In the genomic region with DNA sequence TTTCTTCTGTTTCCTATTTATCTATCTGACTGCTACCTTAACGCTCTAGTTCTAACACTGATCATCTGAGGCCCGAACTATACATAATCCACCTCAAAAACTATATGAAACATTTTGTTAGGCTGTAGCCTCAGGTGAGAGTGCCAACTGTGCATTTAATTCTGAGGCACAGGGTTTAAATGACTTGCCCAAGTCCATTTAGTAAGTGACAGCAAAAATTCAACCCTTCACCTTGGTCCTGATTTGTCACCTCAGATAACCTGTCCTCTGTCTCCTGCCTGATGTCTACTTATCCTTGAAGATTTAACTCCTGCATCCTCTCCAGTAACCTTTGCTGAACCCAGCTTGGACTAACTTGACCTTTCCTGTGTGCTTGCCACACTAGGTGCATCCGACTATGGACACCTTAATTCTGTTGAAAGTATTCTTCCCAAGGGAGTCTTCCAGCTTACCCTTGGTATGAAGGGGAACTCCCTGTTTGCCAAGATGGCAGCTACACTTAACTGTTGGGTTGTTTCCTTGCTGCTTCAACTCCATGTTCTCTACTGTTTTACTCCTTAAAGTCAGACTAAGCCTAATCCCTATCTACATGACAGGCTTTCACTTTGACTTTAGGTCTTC, we compare ENCODE assay signal across 17 cellular contexts. TPM values are rescaled to one million over a fixed set of nuclear protein-coding genes. Genes with fewer than 3 reads are reported as not detected.
A peak's percentile ranks its signal among the peaks of the same experiment; 100 is the strongest.
DNase-seq lines count a peak whose midpoint lies in the region; ATAC-seq and TF ChIP-seq lines count a peak whose summit lies in the region.
"Had no signal": no experiment of that assay in that cellular context is flagged by ENCODE, and none has a peak within 500 bp of the region (broad histone marks: within the 10 kb centered on the region; RNA-seq: fewer than 3 reads in every experiment).

No MANE protein-coding gene starts in this region.

- H2AFZ ChIP-seq in neural progenitor cell (replicated peaks) = no peak overlapping the region

- H3K27me3 Mint-ChIP-seq in natural killer cell (ENCODE audit: low read depth in 2 of 2) = no peaks in the 10 kb centered on the region
- no peaks in the 10 kb centered on the region for H3K27me3 Mint-ChIP-seq in natural killer cell treated with Interleukin-12 subunit alpha and Interleukin-12 subunit beta and Interleukin-15 and Interleukin-18, amount 100 ng/mL, for 72 hours
- peaks cover 0 to 2% (median 0%) of the 10 kb centered on the region in 3 donors for H3K27me3 Mint-ChIP-seq in immature natural killer cell (ENCODE audit: low read depth in 3 of 3)
- H3K27me3 Mint-ChIP-seq in neural progenitor cell (ENCODE audit: insufficient read depth, low read depth) = peaks cover 2% of the 10 kb centered on the region

- H3K4me3 ChIP-seq in ascending aorta = no peak overlapping the region
- H3K4me3 ChIP-seq in neural progenitor cell = no peak overlapping the region
- H3K4me3 ChIP-seq: upper lobe of right lung had no signal

- TF ChIP-seq CTCF in natural killer cell (IDR thresholded peaks at IDR 0.05) (no peak), ascending aorta (IDR thresholded peaks at IDR 0.05) (no peak), neural progenitor cell (IDR thresholded peaks at IDR 0.05) (no peak)

- no peak overlapping the region for H3K27ac ChIP-seq in ascending aorta
- no peak overlapping the region for H3K27ac ChIP-seq in neural progenitor cell
- H3K27ac ChIP-seq: KMS-11, upper lobe of right lung had no signal

- no peaks in the 10 kb centered on the region for H4K20me1 ChIP-seq in neural progenitor cell (ENCODE audit: low read depth)

- H3K36me3 Mint-ChIP-seq in natural killer cell = no peaks in the 10 kb centered on the region
- H3K36me3 Mint-ChIP-seq in natural killer cell treated with Interleukin-12 subunit alpha and Interleukin-12 subunit beta and Interleukin-15 and Interleukin-18, amount 100 ng/mL, for 72 hours = no peaks in the 10 kb centered on the region
- H3K36me3 Mint-ChIP-seq in immature natural killer cell = peaks cover 0 to 4% (median 1%) of the 10 kb centered on the region in 3 donors
- peaks cover 4% of the 10 kb centered on the region for H3K36me3 Mint-ChIP-seq in neural progenitor cell

- H3K4me2 ChIP-seq in neural progenitor cell = no peak overlapping the region
- H3K4me2 ChIP-seq: KMS-11 had no signal

- no peaks in the 10 kb centered on the region for H3K79me2 ChIP-seq in neural progenitor cell (ENCODE audit: low read depth)

- H3K36me3 ChIP-seq in ascending aorta (peaks cover 9 to 12% of the 10 kb centered on the region in 2 donors), neural progenitor cell (no peaks in the 10 kb centered on the region)

- H3K4me1 Mint-ChIP-seq in natural killer cell (peaks cover 7% of the 10 kb centered on the region in 2 donors), immature natural killer cell (no peaks in the 10 kb centered on the region), neural progenitor cell (no peaks in the 10 kb centered on the region)
- peaks cover 0 to 6% of the 10 kb centered on the region in 2 donors for H3K4me1 Mint-ChIP-seq in natural killer cell treated with Interleukin-12 subunit alpha and Interleukin-12 subunit beta and Interleukin-15 and Interleukin-18, amount 100 ng/mL, for 72 hours (ENCODE audit: low read depth in 2 of 2)

- intact Hi-C loops in natural killer cell (cut with micrococcal nuclease) = no loop called here
- intact Hi-C loops in ascending aorta (cut with DNase I) = no loop called here

- ATAC-seq in natural killer cell (no peak), SK-N-SH treated with all-trans-retinoic acid at 6 μM for 48 hours (peak; percentile 14)
- ATAC-seq in natural killer cell treated with Interleukin-12 subunit alpha and Interleukin-12 subunit beta and Interleukin-15 and Interleukin-18, amount 100 ng/mL, for 72 hours = no peak
- ATAC-seq: upper lobe of right lung had no signal

- no peak overlapping the region for H3K9ac ChIP-seq in neural progenitor cell
- H3K9ac ChIP-seq: KMS-11 had no signal

- no peaks in the 10 kb centered on the region for H3K9me3 Mint-ChIP-seq in natural killer cell
- no peaks in the 10 kb centered on the region for H3K9me3 Mint-ChIP-seq in natural killer cell treated with Interleukin-12 subunit alpha and Interleukin-12 subunit beta and Interleukin-15 and Interleukin-18, amount 100 ng/mL, for 72 hours
- no peaks in the 10 kb centered on the region for H3K9me3 Mint-ChIP-seq in immature natural killer cell
- H3K9me3 Mint-ChIP-seq in neural progenitor cell = no peaks in the 10 kb centered on the region

- H3K27ac Mint-ChIP-seq in natural killer cell (peak overlapping the region; percentile 27 to 79), immature natural killer cell (peak overlapping the region in 5 of 6 donors; percentile 15 to 75 (median 42)), neural progenitor cell (no peak overlapping the region)
- peak overlapping the region in 1 of 2 donors; percentile 15 for H3K27ac Mint-ChIP-seq in natural killer cell treated with Interleukin-12 subunit alpha and Interleukin-12 subunit beta and Interleukin-15 and Interleukin-18, amount 100 ng/mL, for 72 hours

- no peak for DNase-seq in natural killer cell
- no peak for DNase-seq in natural killer cell treated with Interleukin-12 subunit alpha and Interleukin-12 subunit beta and Interleukin-15 and Interleukin-18, amount 100 ng/mL, for 72 hours (ENCODE audit: low spot score)
- no peak for DNase-seq in immature natural killer cell
- DNase-seq in ascending aorta (ENCODE audit: low spot score in 2 of 2) = no peak
- DNase-seq in neural progenitor cell (ENCODE audit: low spot score) = no peak
- no peak for DNase-seq in MV-4-11 (lab: John Stamatoyannopoulos, UW)
- no peak for DNase-seq in amniotic stem cell (lab: John Stamatoyannopoulos, UW)
- DNase-seq: activated gamma-delta T cell; caudate nucleus; foreskin melanocyte; NCI-H1436; NCI-H510A; stimulated activated naive CD4-positive, alpha-beta T cell treated with Interleukin-2 at 50 U/mL for 16 hours; upper lobe of right lung had no signal

- H3K9me3 ChIP-seq in ascending aorta (no peaks in the 10 kb centered on the region), neural progenitor cell (ENCODE audit: low read depth) (no peaks in the 10 kb centered on the region)
- H3K9me3 ChIP-seq: upper lobe of right lung had no signal

- H3K4me3 Mint-ChIP-seq in natural killer cell (no peak overlapping the region), immature natural killer cell (no peak overlapping the region), neural progenitor cell (no peak overlapping the region)
- H3K4me3 Mint-ChIP-seq in natural killer cell treated with Interleukin-12 subunit alpha and Interleukin-12 subunit beta and Interleukin-15 and Interleukin-18, amount 100 ng/mL, for 72 hours = no peak overlapping the region

- H3K4me1 ChIP-seq in ascending aorta (no peaks in the 10 kb centered on the region), neural progenitor cell (no peaks in the 10 kb centered on the region)
- H3K4me1 ChIP-seq: upper lobe of right lung had no signal

- H3F3A ChIP-seq in neural progenitor cell (ENCODE audit: low read depth) = peaks cover 27% of the 10 kb centered on the region

- H3K27me3 ChIP-seq in ascending aorta (no peaks in the 10 kb centered on the region), neural progenitor cell (no peaks in the 10 kb centered on the region)
- H3K27me3 ChIP-seq: upper lobe of right lung had no signal

TF ChIP-seq in SK-N-SH treated with all-trans-retinoic acid at 6 μM for 48 hours, 23 proteins besides CTCF, POLR2A, EP300 and RAD21 (continues in another document):
- TF ChIP-seq, protein P1, sequence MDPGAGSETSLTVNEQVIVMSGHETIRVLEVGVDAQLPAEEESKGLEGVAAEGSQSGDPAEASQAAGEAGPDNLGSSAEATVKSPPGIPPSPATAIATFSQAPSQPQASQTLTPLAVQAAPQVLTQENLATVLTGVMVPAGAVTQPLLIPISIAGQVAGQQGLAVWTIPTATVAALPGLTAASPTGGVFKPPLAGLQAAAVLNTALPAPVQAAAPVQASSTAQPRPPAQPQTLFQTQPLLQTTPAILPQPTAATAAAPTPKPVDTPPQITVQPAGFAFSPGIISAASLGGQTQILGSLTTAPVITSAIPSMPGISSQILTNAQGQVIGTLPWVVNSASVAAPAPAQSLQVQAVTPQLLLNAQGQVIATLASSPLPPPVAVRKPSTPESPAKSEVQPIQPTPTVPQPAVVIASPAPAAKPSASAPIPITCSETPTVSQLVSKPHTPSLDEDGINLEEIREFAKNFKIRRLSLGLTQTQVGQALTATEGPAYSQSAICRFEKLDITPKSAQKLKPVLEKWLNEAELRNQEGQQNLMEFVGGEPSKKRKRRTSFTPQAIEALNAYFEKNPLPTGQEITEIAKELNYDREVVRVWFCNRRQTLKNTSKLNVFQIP (CRISPR knock-in tag; IDR thresholded peaks at IDR 0.05; ENCODE audit: borderline replicate concordance, low read depth) = no peak
- TF ChIP-seq ZFP3 (CRISPR knock-in tag; IDR thresholded peaks at IDR 0.05) (no peak), RARB (CRISPR knock-in tag; IDR thresholded peaks at IDR 0.05) (no peak)
- TF ChIP-seq, protein P2, sequence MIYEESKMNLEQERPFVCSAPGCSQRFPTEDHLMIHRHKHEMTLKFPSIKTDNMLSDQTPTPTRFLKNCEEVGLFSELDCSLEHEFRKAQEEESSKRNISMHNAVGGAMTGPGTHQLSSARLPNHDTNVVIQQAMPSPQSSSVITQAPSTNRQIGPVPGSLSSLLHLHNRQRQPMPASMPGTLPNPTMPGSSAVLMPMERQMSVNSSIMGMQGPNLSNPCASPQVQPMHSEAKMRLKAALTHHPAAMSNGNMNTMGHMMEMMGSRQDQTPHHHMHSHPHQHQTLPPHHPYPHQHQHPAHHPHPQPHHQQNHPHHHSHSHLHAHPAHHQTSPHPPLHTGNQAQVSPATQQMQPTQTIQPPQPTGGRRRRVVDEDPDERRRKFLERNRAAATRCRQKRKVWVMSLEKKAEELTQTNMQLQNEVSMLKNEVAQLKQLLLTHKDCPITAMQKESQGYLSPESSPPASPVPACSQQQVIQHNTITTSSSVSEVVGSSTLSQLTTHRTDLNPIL (CRISPR knock-in tag; IDR thresholded peaks at IDR 0.05; ENCODE audit: low read depth) = no peak

RNA-seq across cellular contexts. Expression of a gene that starts 23.5 kb away (rescaled TPM):
- total RNA-seq in natural killer cell (1 to 10 TPM; 2.0 to 5.2 (median 5.1) TPM), ascending aorta (30.9 TPM), neural progenitor cell (ENCODE audit: low replicate concordance) (0.40 and 1.1 TPM in 2 replicates)
- under 1 TPM; 0.20 to 0.55 TPM for total RNA-seq in natural killer cell treated with Interleukin-12 subunit alpha and Interleukin-12 subunit beta and Interleukin-15 and Interleukin-18, amount 100 ng/mL, for 72 hours
- 1 to 10 TPM in 2 of 3 donors, under 1 TPM in 1; 0.94 to 2.7 (median 2.4) TPM for polyA plus RNA-seq in immature natural killer cell
- total RNA-seq: OCI-LY7 had no signal
